11 cellular contexts compared by ENCODE assay signal in the genomic region with DNA sequence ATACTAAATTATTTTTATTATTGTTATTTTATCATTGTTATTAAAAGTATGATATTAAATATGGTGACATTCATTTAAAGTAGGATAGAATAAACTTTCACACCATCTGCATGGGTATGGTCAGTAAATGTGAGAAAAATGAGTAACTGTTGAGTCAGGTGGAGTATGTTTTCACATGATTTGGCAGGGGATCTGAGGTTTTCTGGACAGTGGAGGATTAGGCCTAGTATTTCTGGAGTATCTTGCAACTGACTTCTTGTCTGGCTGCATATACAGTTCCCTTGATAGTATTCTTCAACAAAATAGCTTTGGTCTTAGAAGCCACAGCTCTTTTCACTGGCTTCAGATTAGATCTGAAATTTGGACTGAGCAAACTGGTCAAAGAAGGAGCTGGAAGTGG. TPM values are rescaled to one million over a fixed set of nuclear protein-coding genes. Genes with fewer than 3 reads are reported as not detected.
DNase-seq lines count a peak whose midpoint lies in the region; ATAC-seq lines count a peak whose summit lies in the region.
"Had no signal": no experiment of that assay in that cellular context is flagged by ENCODE, and none has a peak within 500 bp of the region (broad histone marks: within the 10 kb centered on the region; RNA-seq: fewer than 3 reads in every experiment).

No MANE protein-coding gene starts in this region.

- no peak overlapping the region for H3K9ac ChIP-seq in adipocyte (ENCODE audit: low read length)

- H3K4me1 ChIP-seq in adipocyte (ENCODE audit: control insufficient read depth, insufficient read depth, low read length) = peaks cover 10% of the 10 kb centered on the region

- H3K36me3 ChIP-seq in adipocyte (ENCODE audit: control insufficient read depth, insufficient read depth, low read length, severe bottlenecking) = peaks cover 9% of the 10 kb centered on the region

- ATAC-seq in Right ventricle myocardium superior (ENCODE audit: poor library complexity) (peak; percentile 37), HG03025 (IDR thresholded peaks at IDR 0.05; ENCODE audit: low FRiP score, unreplicated experiment) (no peak)
- peak; percentile 85 for ATAC-seq in stimulated activated effector memory CD8-positive, alpha-beta T cell treated with anti-CD3 and anti-CD28 coated beads, Interleukin-12 subunit alpha, Interleukin-12 subunit beta, amount 100 ng/mL, for 72 hours

- H3K27ac Mint-ChIP-seq in stimulated activated effector memory CD8-positive, alpha-beta T cell treated with anti-CD3 and anti-CD28 coated beads, Interleukin-12 subunit alpha, Interleukin-12 subunit beta, amount 100 ng/mL, for 72 hours = peak overlapping the region; percentile 87

- intact Hi-C loops in Right ventricle myocardium superior (cut with DNase I) = no loop called here

- H3K4me3 ChIP-seq in adipocyte (ENCODE audit: low read length) = no peak overlapping the region
- H3K4me3 ChIP-seq: SK-N-MC had no signal

- DNase-seq in LHCN-M2 (ENCODE audit: low read depth) (peak; percentile 92), adipocyte (ENCODE audit: low read depth) (peak; percentile 22), Right ventricle myocardium superior (no peak), hippocampal formation (lab: John Stamatoyannopoulos, UW) (no peak)
- DNase-seq in stimulated activated effector memory CD8-positive, alpha-beta T cell treated with anti-CD3 and anti-CD28 coated beads, Interleukin-12 subunit alpha, Interleukin-12 subunit beta, amount 100 ng/mL, for 72 hours (ENCODE audit: low spot score in 2 of 2) = no peak
- DNase-seq in effector CD4-positive, alpha-beta T cell = no peak
- DNase-seq: NCI-H1105 treated with DMSO at 0.1 percent for 48 hours had no signal

- no peaks in the 10 kb centered on the region for H3K9me3 ChIP-seq in adipocyte (ENCODE audit: control insufficient read depth, low read length)

- H3K4me1 Mint-ChIP-seq in stimulated activated effector memory CD8-positive, alpha-beta T cell treated with anti-CD3 and anti-CD28 coated beads, Interleukin-12 subunit alpha, Interleukin-12 subunit beta, amount 100 ng/mL, for 72 hours = peaks cover 19% of the 10 kb centered on the region

- H3K27me3 ChIP-seq in adipocyte (replicated peaks; ENCODE audit: control insufficient read depth, insufficient read depth, low read length) = no peaks in the 10 kb centered on the region

- no peaks in the 10 kb centered on the region for H3K9me3 Mint-ChIP-seq in stimulated activated effector memory CD8-positive, alpha-beta T cell treated with anti-CD3 and anti-CD28 coated beads, Interleukin-12 subunit alpha, Interleukin-12 subunit beta, amount 100 ng/mL, for 72 hours
- H3K9me3 Mint-ChIP-seq: natural killer cell treated with Interleukin-12 subunit alpha and Interleukin-12 subunit beta and Interleukin-15 and Interleukin-18, amount 100 ng/mL, for 72 hours had no signal

- peak overlapping the region; percentile 39 for H3K4me3 Mint-ChIP-seq in stimulated activated effector memory CD8-positive, alpha-beta T cell treated with anti-CD3 and anti-CD28 coated beads, Interleukin-12 subunit alpha, Interleukin-12 subunit beta, amount 100 ng/mL, for 72 hours
- H3K4me3 Mint-ChIP-seq: natural killer cell treated with Interleukin-12 subunit alpha and Interleukin-12 subunit beta and Interleukin-15 and Interleukin-18, amount 100 ng/mL, for 72 hours had no signal

- peaks cover 9% of the 10 kb centered on the region for H3K36me3 Mint-ChIP-seq in stimulated activated effector memory CD8-positive, alpha-beta T cell treated with anti-CD3 and anti-CD28 coated beads, Interleukin-12 subunit alpha, Interleukin-12 subunit beta, amount 100 ng/mL, for 72 hours
- H3K36me3 Mint-ChIP-seq: natural killer cell treated with Interleukin-12 subunit alpha and Interleukin-12 subunit beta and Interleukin-15 and Interleukin-18, amount 100 ng/mL, for 72 hours had no signal

RNA-seq across cellular contexts. Expression of a gene that starts 54.5 kb away (rescaled TPM):
- total RNA-seq in LHCN-M2 (2014; rRNA removed) = 43.9 and 45.1 TPM in 2 replicates
- polyA plus RNA-seq in LHCN-M2 (2012) = 31.9 TPM
- total RNA-seq in Right ventricle myocardium superior = 41.4 TPM

RNA-seq across cellular contexts. Expression of a gene that starts 58.6 kb away (rescaled TPM):
- total RNA-seq in LHCN-M2 (2014; rRNA removed) = 6.5 and 6.9 TPM in 2 replicates
- 0.45 TPM for polyA plus RNA-seq in LHCN-M2 (2012)
- total RNA-seq in Right ventricle myocardium superior = 3.4 TPM
- total RNA-seq: frontal cortex; natural killer cell treated with Interleukin-12 subunit alpha and Interleukin-12 subunit beta and Interleukin-15 and Interleukin-18, amount 100 ng/mL, for 72 hours had no signal

Comparison
In these comparisons a context has a peak if more than half of its experiments do, and no peak if none do; other contexts are left out.
1. DNase-seq: peak in LHCN-M2 (single experiment) and adipocyte (single experiment); none in Right ventricle myocardium superior (single experiment), stimulated activated effector memory CD8-positive, alpha-beta T cell treated with anti-CD3 and anti-CD28 coated beads, Interleukin-12 subunit alpha, Interleukin-12 subunit beta, amount 100 ng/mL, for 72 hours (0 of 2), hippocampal formation (0 of 2) and effector CD4-positive, alpha-beta T cell (single experiment).